Comparison of ENCODE assay signal across 21 cellular contexts in genomic region chr6:73027691-73028090, GRCh38.
"Had no signal": no experiment of that assay in that cellular context is flagged by ENCODE, and none has a peak within 500 bp of the region (broad histone marks: within the 10 kb centered on the region; RNA-seq: fewer than 3 reads in every experiment).

No MANE protein-coding gene starts in this region.

- DNase-seq: MV-4-11, NCI-H1048, NCI-H1105, NCI-H1417, NCI-H1436 treated with DMSO at 0.1 percent for 48 hours, NCI-H1694, NCI-H187 treated with DMSO at 0.1 percent for 48 hours, NCI-H2029 treated with DMSO at 0.1 percent for 48 hours, NCI-H2171 treated with DMSO at 0.1 percent for 48 hours, NCI-H446 treated with DMSO at 0.1 percent for 48 hours, NCI-H510A treated with DMSO at 0.1 percent for 48 hours, NCI-H774, PC-9, Peyer's patch, SHP77 treated with DMSO at 0.1 percent for 48 hours, SJCRH30 had no signal

- H3K27me3 ChIP-seq: Peyer's patch had no signal

- H3K36me3 ChIP-seq: Peyer's patch, SJCRH30 had no signal

- H3K4me3 ChIP-seq: K562, PC-9, Peyer's patch, SJCRH30 had no signal

- H3K4me2 ChIP-seq: KMS-11, PC-9 had no signal

- H3K27ac ChIP-seq: HL-60, KMS-11, PC-9, Peyer's patch, SJCRH30 had no signal

- H3K9me3 ChIP-seq: Peyer's patch, SJCRH30 had no signal

- H3K4me1 ChIP-seq: Peyer's patch, SJCRH30 had no signal

- ATAC-seq: Right ventricle myocardium inferior, SK-N-SH treated with all-trans-retinoic acid at 6 μM for 48 hours had no signal
